Comparison of ENCODE assay signal across 1 cellular context in the genomic region with DNA sequence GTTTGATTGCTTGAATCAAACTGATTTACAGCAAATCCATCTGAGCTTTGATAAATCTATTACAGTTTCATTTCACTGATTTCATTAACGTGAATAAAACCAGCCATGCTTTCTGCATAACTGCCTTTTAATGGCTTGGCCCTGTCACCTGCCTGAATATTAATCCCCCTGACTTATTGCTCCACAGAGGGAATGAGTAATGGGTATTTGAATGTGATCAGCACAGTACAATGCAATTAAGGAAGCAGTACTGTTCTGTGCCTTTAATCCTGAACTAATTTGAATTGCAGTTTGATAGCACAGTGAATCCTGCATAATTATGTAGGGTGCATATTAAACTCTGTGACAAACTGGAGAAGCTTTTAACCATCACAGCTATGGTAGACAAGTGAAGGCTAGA.
TF ChIP-seq lines count a peak whose summit lies in the region.

No MANE protein-coding gene starts in this region.

TF ChIP-seq in H1, 55 proteins besides CTCF, POLR2A, EP300 and RAD21 (continued from another document):
- TF ChIP-seq, protein P1, sequence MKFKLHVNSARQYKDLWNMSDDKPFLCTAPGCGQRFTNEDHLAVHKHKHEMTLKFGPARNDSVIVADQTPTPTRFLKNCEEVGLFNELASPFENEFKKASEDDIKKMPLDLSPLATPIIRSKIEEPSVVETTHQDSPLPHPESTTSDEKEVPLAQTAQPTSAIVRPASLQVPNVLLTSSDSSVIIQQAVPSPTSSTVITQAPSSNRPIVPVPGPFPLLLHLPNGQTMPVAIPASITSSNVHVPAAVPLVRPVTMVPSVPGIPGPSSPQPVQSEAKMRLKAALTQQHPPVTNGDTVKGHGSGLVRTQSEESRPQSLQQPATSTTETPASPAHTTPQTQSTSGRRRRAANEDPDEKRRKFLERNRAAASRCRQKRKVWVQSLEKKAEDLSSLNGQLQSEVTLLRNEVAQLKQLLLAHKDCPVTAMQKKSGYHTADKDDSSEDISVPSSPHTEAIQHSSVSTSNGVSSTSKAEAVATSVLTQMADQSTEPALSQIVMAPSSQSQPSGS (IDR thresholded peaks at IDR 0.05; ENCODE audit: low read length), result no peak
- TF ChIP-seq SAP30 (IDR thresholded peaks at IDR 0.05; ENCODE audit: insufficient read depth, insufficient replicate concordance, low read length) (no peak), KDM5A (IDR thresholded peaks at IDR 0.05; ENCODE audit: low read length) (no peak), MAFK (IDR thresholded peaks at IDR 0.05; ENCODE audit: low read depth, low read length) (no peak), EZH2 (IDR thresholded peaks at IDR 0.05; ENCODE audit: low read depth, low read length, severe bottlenecking) (no peak), SUZ12 (IDR thresholded peaks at IDR 0.05; ENCODE audit: low read length) (no peak)
TF ChIP-seq in H1: peak in this region for 0.
